Comparison of ENCODE assay signal across 8 cellular contexts in the genomic region with DNA sequence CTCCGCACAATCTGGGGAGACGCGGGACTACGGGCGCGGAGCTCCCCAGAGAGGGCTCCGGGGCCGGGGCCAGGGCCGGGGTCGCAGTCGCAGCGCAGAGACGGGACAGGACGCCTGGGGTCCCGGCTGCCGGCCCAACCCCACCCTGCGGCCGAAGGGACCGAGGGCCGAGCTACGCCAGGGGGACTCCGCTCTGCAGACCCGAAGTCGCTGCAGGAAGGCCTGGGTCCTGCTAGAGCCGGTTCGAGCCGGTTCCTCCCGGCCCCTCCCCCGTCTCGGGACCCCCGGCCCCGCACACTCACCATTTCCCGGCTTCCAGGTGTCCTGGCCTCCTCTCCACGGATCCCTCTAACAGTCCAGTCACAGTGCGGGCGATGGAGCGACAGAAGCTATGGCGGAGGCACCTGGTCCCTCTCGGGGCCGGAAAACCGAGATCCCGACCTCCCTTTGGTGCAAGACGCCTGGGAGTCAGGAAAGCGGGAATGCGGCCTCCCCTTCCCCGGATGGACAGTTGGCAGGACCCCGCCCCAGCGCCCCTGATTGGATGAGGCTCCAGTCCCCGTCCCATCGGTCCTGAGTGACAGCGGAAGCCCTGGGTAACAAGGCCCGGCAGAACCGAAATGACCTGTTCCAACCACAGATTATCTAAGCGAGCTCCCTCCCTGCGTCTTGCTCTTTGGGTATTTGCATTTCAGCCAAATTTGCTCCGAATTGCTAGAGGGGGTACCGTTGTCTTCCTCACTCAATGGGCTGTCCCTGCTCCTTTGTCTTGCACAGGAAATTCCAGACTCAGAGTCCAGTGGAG.
DNase-seq lines count a peak whose midpoint lies in the region; ATAC-seq lines count a peak whose summit lies in the region.

TSS of gene ZNF625 (minus strand) at position 481 of the 805 bp plus-strand sequence. CDS start at position 305, 176 bp downstream.

- ATAC-seq in GM21528 (IDR thresholded peaks at IDR 0.05; ENCODE audit: low FRiP score, unreplicated experiment) (peak; percentile 63), HG03378 (IDR thresholded peaks at IDR 0.05; ENCODE audit: unreplicated experiment) (no peak)

- H3K27ac Mint-ChIP-seq in T-helper 1 cell treated with Interleukin-12 subunit alpha and Interleukin-12 subunit beta and Interleukin-4 antibody, amounts not matched to agents 30 μg/mL and 1 μg/mL, for 36 hours = peak within 1 kb of the TSS; percentile 67
- peak within 1 kb of the TSS; percentile 84 for H3K27ac Mint-ChIP-seq in dendritic cell treated with granulocyte-macrophage colony-stimulating factor and Interleukin-4, amounts not matched to agents 40 ng/mL and 50 ng/mL, for 4 days

- intact Hi-C loops in dendritic cell treated with granulocyte-macrophage colony-stimulating factor and Interleukin-4, amounts not matched to agents 40 ng/mL and 50 ng/mL, for 4 days (cut with micrococcal nuclease) = no loop called here

- DNase-seq in DMS79 (lab: John Stamatoyannopoulos, UW) (peak; percentile 94), NCI-H128 (lab: John Stamatoyannopoulos, UW; ENCODE audit: unreplicated experiment) (peak; percentile 89), smooth muscle cell of the brain vasculature (ENCODE audit: low read depth, low spot score) (peak; percentile 53)

- H3K9me3 Mint-ChIP-seq in T-helper 1 cell treated with Interleukin-12 subunit alpha and Interleukin-12 subunit beta and Interleukin-4 antibody, amounts not matched to agents 30 μg/mL and 1 μg/mL, for 36 hours = peaks cover 9% of the 10 kb centered on the region
- H3K9me3 Mint-ChIP-seq in dendritic cell treated with granulocyte-macrophage colony-stimulating factor and Interleukin-4, amounts not matched to agents 40 ng/mL and 50 ng/mL, for 4 days = no peaks in the 10 kb centered on the region

- H3K27me3 ChIP-seq in layer of hippocampus (ENCODE audit: control insufficient read depth, insufficient read depth, low read length) = no peaks in the 10 kb centered on the region

- peaks cover 14% of the 10 kb centered on the region for H3K36me3 Mint-ChIP-seq in T-helper 1 cell treated with Interleukin-12 subunit alpha and Interleukin-12 subunit beta and Interleukin-4 antibody, amounts not matched to agents 30 μg/mL and 1 μg/mL, for 36 hours (ENCODE audit: low read depth)
- H3K36me3 Mint-ChIP-seq in dendritic cell treated with granulocyte-macrophage colony-stimulating factor and Interleukin-4, amounts not matched to agents 40 ng/mL and 50 ng/mL, for 4 days (ENCODE audit: low read depth) = peaks cover 6% of the 10 kb centered on the region

- H3K27me3 Mint-ChIP-seq in T-helper 1 cell treated with Interleukin-12 subunit alpha and Interleukin-12 subunit beta and Interleukin-4 antibody, amounts not matched to agents 30 μg/mL and 1 μg/mL, for 36 hours (ENCODE audit: low read depth) = peaks cover 3% of the 10 kb centered on the region
- peaks cover 8% of the 10 kb centered on the region for H3K27me3 Mint-ChIP-seq in dendritic cell treated with granulocyte-macrophage colony-stimulating factor and Interleukin-4, amounts not matched to agents 40 ng/mL and 50 ng/mL, for 4 days

- peaks cover 13% of the 10 kb centered on the region for H3K4me1 Mint-ChIP-seq in T-helper 1 cell treated with Interleukin-12 subunit alpha and Interleukin-12 subunit beta and Interleukin-4 antibody, amounts not matched to agents 30 μg/mL and 1 μg/mL, for 36 hours (ENCODE audit: low read depth)
- H3K4me1 Mint-ChIP-seq in dendritic cell treated with granulocyte-macrophage colony-stimulating factor and Interleukin-4, amounts not matched to agents 40 ng/mL and 50 ng/mL, for 4 days (ENCODE audit: low read depth) = peaks cover 11% of the 10 kb centered on the region

- H3K27ac ChIP-seq in layer of hippocampus (ENCODE audit: low read depth, low read length) = peak within 1 kb of the TSS; percentile 46

- peak within 1 kb of the TSS; percentile 84 for H3K4me3 Mint-ChIP-seq in T-helper 1 cell treated with Interleukin-12 subunit alpha and Interleukin-12 subunit beta and Interleukin-4 antibody, amounts not matched to agents 30 μg/mL and 1 μg/mL, for 36 hours
- H3K4me3 Mint-ChIP-seq in dendritic cell treated with granulocyte-macrophage colony-stimulating factor and Interleukin-4, amounts not matched to agents 40 ng/mL and 50 ng/mL, for 4 days = peak within 1 kb of the TSS; percentile 88
